In genomic region chr2:112710956-112711355, GRCh38 we compare ENCODE assay signal across 26 cellular contexts. TPM values are rescaled to one million over a fixed set of nuclear protein-coding genes. Genes with fewer than 3 reads are reported as not detected.
"Had no signal": no experiment of that assay in that cellular context is flagged by ENCODE, and none has a peak within 500 bp of the region (broad histone marks: within the 10 kb centered on the region; RNA-seq: fewer than 3 reads in every experiment).

No MANE protein-coding gene starts in this region.

- H3K36me3 Mint-ChIP-seq: T-cell had no signal

- H3K27ac ChIP-seq: brain microvascular endothelial cell, colonic mucosa, esophagus squamous epithelium, heart right ventricle, left lung, parathyroid adenoma, tibial artery had no signal

- ATAC-seq: heart right ventricle; left lung; SK-N-SH treated with all-trans-retinoic acid at 6 μM for 48 hours; stimulated activated naive CD8-positive, alpha-beta T cell treated with anti-CD3 and anti-CD28 coated beads, Interleukin-15, Interleukin-2, amounts not matched to agents 100 U/mL and 50 U/mL, for 24 hours; T-cell had no signal

- H3K36me3 ChIP-seq: brain microvascular endothelial cell, colonic mucosa, esophagus squamous epithelium, heart right ventricle, left lung, spleen, tibial artery had no signal

- H3K27me3 ChIP-seq: brain microvascular endothelial cell, colonic mucosa, left lung, spleen had no signal

- H3K4me3 ChIP-seq: colonic mucosa, esophagus squamous epithelium, heart right ventricle, left lung, spleen, tibial artery had no signal

- H3K79me2 ChIP-seq: parathyroid adenoma had no signal

- H3K27ac Mint-ChIP-seq: activated T-cell treated with anti-CD3 and anti-CD28 coated beads, Interleukin-2, amount 50 U/mL, for 24 hours; T-cell had no signal

- H3K4me3 Mint-ChIP-seq: activated T-cell treated with anti-CD3 and anti-CD28 coated beads, Interleukin-2, amount 50 U/mL, for 24 hours; T-cell had no signal

- H3K9me3 ChIP-seq: colonic mucosa, esophagus squamous epithelium, heart right ventricle, left lung, spleen, tibial artery had no signal

- H2AFZ ChIP-seq: parathyroid adenoma had no signal

- FAIRE-seq: endothelial cell of umbilical vein, urothelium cell line had no signal

- H3K9me3 Mint-ChIP-seq: activated T-cell treated with anti-CD3 and anti-CD28 coated beads, Interleukin-2, amount 50 U/mL, for 24 hours; T-cell had no signal

- H3K9ac ChIP-seq: parathyroid adenoma had no signal

- DNase-seq: activated CD4-positive, alpha-beta T cell treated with anti-CD3 and anti-CD28 coated beads for 1 hour; activated CD4-positive, alpha-beta T cell treated with anti-CD3 and anti-CD28 coated beads, Interleukin-2, amount 50 U/mL, for 48 hours; activated effector memory CD4-positive, alpha-beta T cell treated with Interleukin-2 at 50 U/mL for 16 hours; activated naive CD4-positive, alpha-beta T cell treated with anti-CD3 and anti-CD28 coated beads, Interleukin-2, amount 50 U/mL, for 16 hours; activated T-cell treated with anti-CD3 and anti-CD28 coated beads, Interleukin-2, amount 50 U/mL, for 24 hours; brain microvascular endothelial cell; central memory CD4-positive, alpha-beta T cell; colonic mucosa; esophagus squamous epithelium; heart right ventricle; left lung; spleen; stimulated activated CD4-positive, alpha-beta T cell treated with anti-CD3 and anti-CD28 coated beads, Interleukin-4, amount 100 ng/mL, for 4 hours; stimulated activated naive CD8-positive, alpha-beta T cell treated with anti-CD3 and anti-CD28 coated beads, Interleukin-15, Interleukin-2, amounts not matched to agents 100 U/mL and 50 U/mL, for 24 hours; substantia nigra; T-cell; T1000; tibial artery had no signal

- H3K4me1 ChIP-seq: colonic mucosa, esophagus squamous epithelium, parathyroid adenoma, tibial artery had no signal

RNA-seq across cellular contexts. Expression of gene NT5DC4, which starts 9.9 kb away (rescaled TPM):
- total RNA-seq: colonic mucosa, endothelial cell of umbilical vein, esophagus squamous epithelium, kidney epithelial cell, lung microvascular endothelial cell, myocyte, T-cell had no signal
- polyA plus RNA-seq: aorta, endothelial cell of umbilical vein, heart right ventricle had no signal
